Comparison of ENCODE assay signal across 8 cellular contexts in genomic region chr1:147083919-147084272, GRCh38.
A peak's percentile ranks its signal among the peaks of the same experiment; 100 is the strongest.
DNase-seq lines count a peak whose midpoint lies in the region; ATAC-seq and TF ChIP-seq lines count a peak whose summit lies in the region.

No MANE protein-coding gene starts in this region.

- H3K4me2 ChIP-seq in fibroblast of lung (ENCODE audit: extremely low read depth, insufficient read depth, low read length), result peak overlapping the region; percentile 94

- H3K36me3 ChIP-seq in fibroblast of lung (ENCODE audit: control insufficient read depth, insufficient read depth, low read length) (no peaks in the 10 kb centered on the region), sigmoid colon (no peaks in the 10 kb centered on the region)

- H3K4me1 ChIP-seq in fibroblast of lung (ENCODE audit: control insufficient read depth, extremely low read depth, insufficient read depth, low read length) (no peaks in the 10 kb centered on the region), sigmoid colon (peaks cover 0 to 37% (median 27%) of the 10 kb centered on the region in 4 donors)

- no peak for DNase-seq in RWPE1 (ENCODE audit: low spot score)
- DNase-seq in fibroblast of lung (ENCODE audit: low read depth in 2 of 2), result no peak
- no peak for DNase-seq in sigmoid colon
- no peak for DNase-seq in NOMO-1 (lab: John Stamatoyannopoulos, UW; ENCODE audit: unreplicated experiment in 2 of 2)
- DNase-seq in NCI-H1694 treated with DMSO at 0.1 percent for 48 hours (lab: John Stamatoyannopoulos, UW), result no peak

- H3K4me3 ChIP-seq in fibroblast of lung (replicated peaks in 1 of 4; ENCODE audit: control extremely low read depth in 1 of 4, insufficient read depth in 1 of 4, low read depth in 3 of 4, low read length in 4 of 4), result peak overlapping the region; percentile 33 to 75 (median 65)
- H3K4me3 ChIP-seq in sigmoid colon, result peak overlapping the region; percentile 31 to 53 (median 45)

- no peak for TF ChIP-seq POLR2A in sigmoid colon (IDR thresholded peaks at IDR 0.05)

- 7 to 22% methylated on average over 18 of the region's 18 CpGs for WGBS in sigmoid colon, 2 donors

- CTCF ChIA-PET in RWPE1 (lab: Yijun Ruan, JAX), result no interaction called here

- H3K9me3 ChIP-seq in fibroblast of lung (ENCODE audit: control insufficient read depth, insufficient read depth, low read depth, low read length) (no peaks in the 10 kb centered on the region), sigmoid colon (peaks cover 0 to 6% (median under 1%) of the 10 kb centered on the region in 4 donors)

- no peaks in the 10 kb centered on the region for H4K20me1 ChIP-seq in fibroblast of lung (ENCODE audit: control insufficient read depth, extremely low read depth, insufficient read depth, low read length)

- intact Hi-C loops in sigmoid colon (cut with DNase I), result loop anchor here (10.0 kb wide), 1 partner anchor 161 kb away; the partner anchor contains the start of gene CHD1L

- TF ChIP-seq EP300 in sigmoid colon (IDR thresholded peaks at IDR 0.05), result no peak

- TF ChIP-seq CTCF in RWPE1 (conservative IDR thresholded peaks at IDR 0.05; ENCODE audit: low read depth) (no peak), fibroblast of lung (conservative IDR thresholded peaks at IDR 0.05 in 1 of 2, IDR thresholded peaks at IDR 0.05 in 1 of 2; ENCODE audit: low read depth in 1 of 2, low read length in 2 of 2) (no peak), sigmoid colon (IDR thresholded peaks at IDR 0.05) (no peak)

- H3K9ac ChIP-seq in fibroblast of lung (ENCODE audit: insufficient read depth, low read length), result no peak overlapping the region

- no peaks in the 10 kb centered on the region for H3K79me2 ChIP-seq in fibroblast of lung (ENCODE audit: control insufficient read depth, insufficient read depth, low read length)

- no peak overlapping the region for H2AFZ ChIP-seq in fibroblast of lung (ENCODE audit: low read length)

- H3K27ac ChIP-seq in RWPE1 (peak overlapping the region; percentile 59; the same call in 1 of the 2 replicates), fibroblast of lung (ENCODE audit: insufficient read depth, low read length) (no peak overlapping the region), sigmoid colon (no peak overlapping the region)

- H3K27me3 ChIP-seq in fibroblast of lung (ENCODE audit: control insufficient read depth, insufficient read depth, low read length), result peaks cover 39% of the 10 kb centered on the region
- H3K27me3 ChIP-seq in sigmoid colon, result peaks cover 26 to 53% (median 50%) of the 10 kb centered on the region in 3 donors

- POLR2A ChIA-PET in RWPE1 (lab: Yijun Ruan, JAX; ENCODE audit: low non-redundant PET), result interaction anchor here (0.6 to 0.7 kb wide), 2 partner anchors 8 to 68 kb away, joined by 3 read pairs; no protein-coding TSS in a partner anchor

- ATAC-seq in GM19035 (IDR thresholded peaks at IDR 0.05; ENCODE audit: unreplicated experiment) (peak; percentile 8), GM19397 (IDR thresholded peaks at IDR 0.05; ENCODE audit: unreplicated experiment) (no peak), HG03439 (IDR thresholded peaks at IDR 0.05; ENCODE audit: unreplicated experiment) (no peak)
